1 cellular context compared by ENCODE assay signal in the genomic region with DNA sequence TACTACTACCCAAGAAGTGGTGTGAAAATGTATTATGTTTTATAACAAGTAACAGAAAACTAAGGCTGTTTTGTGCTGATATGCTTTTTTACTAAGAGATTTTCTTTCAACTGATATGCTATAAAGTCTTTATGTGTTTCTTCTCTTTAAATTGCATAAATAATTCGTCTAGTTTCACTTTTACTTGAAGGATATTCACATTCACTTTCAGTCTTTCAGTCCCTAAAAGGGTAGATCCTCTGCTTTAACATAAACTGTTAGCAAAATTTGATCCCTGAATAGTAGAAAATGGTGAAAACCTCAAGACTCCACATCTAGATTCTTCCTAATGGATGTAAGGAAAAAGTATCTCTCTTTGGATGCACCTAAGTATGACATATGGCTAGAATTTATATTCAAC.
TF ChIP-seq lines count a peak whose summit lies in the region.

No MANE protein-coding gene starts in this region.

TF ChIP-seq in IMR-90, 13 proteins besides CTCF, POLR2A, EP300 and RAD21:
- TF ChIP-seq BHLHE40 (IDR thresholded peaks at IDR 0.05; ENCODE audit: low read depth, low read length) (no peak), NFE2L2 (IDR thresholded peaks at IDR 0.05; ENCODE audit: low read depth, low read length) (no peak), FOS (IDR thresholded peaks at IDR 0.05; ENCODE audit: low read depth, low read length) (no peak), MAZ (IDR thresholded peaks at IDR 0.05; ENCODE audit: borderline replicate concordance, low read depth, low read length) (no peak), SMC3 (IDR thresholded peaks at IDR 0.05; ENCODE audit: low read depth, low read length) (no peak), CHD1 (IDR thresholded peaks at IDR 0.05; ENCODE audit: low read depth, low read length) (no peak)
- TF ChIP-seq, protein P1, sequence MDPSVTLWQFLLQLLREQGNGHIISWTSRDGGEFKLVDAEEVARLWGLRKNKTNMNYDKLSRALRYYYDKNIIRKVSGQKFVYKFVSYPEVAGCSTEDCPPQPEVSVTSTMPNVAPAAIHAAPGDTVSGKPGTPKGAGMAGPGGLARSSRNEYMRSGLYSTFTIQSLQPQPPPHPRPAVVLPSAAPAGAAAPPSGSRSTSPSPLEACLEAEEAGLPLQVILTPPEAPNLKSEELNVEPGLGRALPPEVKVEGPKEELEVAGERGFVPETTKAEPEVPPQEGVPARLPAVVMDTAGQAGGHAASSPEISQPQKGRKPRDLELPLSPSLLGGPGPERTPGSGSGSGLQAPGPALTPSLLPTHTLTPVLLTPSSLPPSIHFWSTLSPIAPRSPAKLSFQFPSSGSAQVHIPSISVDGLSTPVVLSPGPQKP (IDR thresholded peaks at IDR 0.05; ENCODE audit: borderline replicate concordance, low read depth, low read length), result no peak
TF ChIP-seq in IMR-90: peak in this region for 0.
